ENCODE assay signal across 17 cellular contexts in the genomic region with DNA sequence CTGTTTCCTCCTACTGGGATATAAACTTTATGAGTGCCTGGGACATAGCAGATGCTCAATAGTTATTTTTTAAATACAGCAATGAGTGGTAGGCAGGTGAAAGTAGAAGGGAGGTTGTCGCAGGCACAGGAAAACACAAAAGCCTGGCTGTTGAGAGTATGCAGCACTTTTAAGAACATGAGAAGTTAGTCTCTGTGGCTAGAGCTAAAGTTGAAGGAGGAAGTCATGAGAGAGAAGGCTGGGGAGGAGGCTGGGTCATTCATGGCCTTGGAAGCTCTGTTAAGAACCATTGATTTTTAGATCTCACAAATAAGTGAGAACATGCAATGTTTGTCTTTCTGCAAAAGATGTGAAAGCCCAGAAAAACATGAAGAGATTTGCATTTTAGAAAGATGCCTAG.
"Had no signal": no experiment of that assay in that cellular context is flagged by ENCODE, and none has a peak within 500 bp of the region (broad histone marks: within the 10 kb centered on the region; RNA-seq: fewer than 3 reads in every experiment).

No MANE protein-coding gene starts in this region.

- H3K9me3 ChIP-seq: mucosa of descending colon, tibial nerve had no signal

- H3K4me1 ChIP-seq: foreskin keratinocyte, tibial nerve had no signal

- H3K36me3 ChIP-seq: tibial nerve had no signal

- H3K27me3 ChIP-seq: foreskin keratinocyte, tibial nerve had no signal

- H3K36me3 Mint-ChIP-seq: natural killer cell treated with Interleukin-12 subunit alpha and Interleukin-12 subunit beta and Interleukin-15 and Interleukin-18, amount 100 ng/mL, for 72 hours had no signal

- H3K27me3 Mint-ChIP-seq: progenitor cell of endocrine pancreas had no signal

- H3K4me3 Mint-ChIP-seq: natural killer cell treated with Interleukin-12 subunit alpha and Interleukin-12 subunit beta and Interleukin-15 and Interleukin-18, amount 100 ng/mL, for 72 hours had no signal

- H3K4me3 ChIP-seq: coronary artery, mucosa of descending colon, tibial nerve had no signal

- H3K27ac Mint-ChIP-seq: natural killer cell treated with Interleukin-12 subunit alpha and Interleukin-12 subunit beta and Interleukin-15 and Interleukin-18, amount 100 ng/mL, for 72 hours; progenitor cell of endocrine pancreas had no signal

- DNase-seq: activated CD4-positive, alpha-beta T cell treated with anti-CD3 and anti-CD28 coated beads for 4 hours; activated gamma-delta T cell; activated T-cell treated with anti-CD3 and anti-CD28 coated beads, Interleukin-2, amount 50 U/mL, for 1 hour; caudate nucleus; effector CD4-positive, alpha-beta T cell; foreskin keratinocyte; head of caudate nucleus; left cardiac atrium; mucosa of descending colon; nucleus accumbens; right cardiac atrium; small intestine had no signal

- ATAC-seq: foreskin keratinocyte, left cardiac atrium, mucosa of descending colon, right cardiac atrium had no signal

- H3K27ac ChIP-seq: coronary artery, foreskin keratinocyte, tibial nerve, VCaP had no signal

- H3K9me3 Mint-ChIP-seq: natural killer cell treated with Interleukin-12 subunit alpha and Interleukin-12 subunit beta and Interleukin-15 and Interleukin-18, amount 100 ng/mL, for 72 hours had no signal
